Comparison of ENCODE assay signal across 2 cellular contexts in the genomic region with DNA sequence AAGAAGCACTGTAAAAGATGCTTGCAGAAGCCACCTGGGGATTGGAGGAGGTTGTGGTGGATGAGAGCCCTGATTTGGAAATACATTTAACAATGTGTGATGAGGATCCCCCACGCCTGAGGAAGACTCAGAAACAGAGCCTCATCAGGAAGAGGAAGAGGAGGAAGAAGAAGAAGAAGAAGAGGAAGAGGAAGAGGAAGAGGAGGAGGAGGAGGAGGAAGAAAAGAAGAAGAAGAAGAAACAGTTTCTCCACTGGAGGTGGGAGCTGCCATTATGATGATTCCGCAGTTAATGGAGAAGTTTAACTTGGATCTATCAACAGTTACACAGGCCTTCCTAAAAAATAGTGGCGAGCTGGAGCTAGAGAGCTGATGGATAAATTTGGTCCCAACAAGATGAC.
TF ChIP-seq lines count a peak whose summit lies in the region.

No MANE protein-coding gene starts in this region.

TF ChIP-seq in HEK293, 187 proteins besides CTCF, POLR2A, EP300 and RAD21:
- no peak for TF ChIP-seq ZNF76 (tag by site-specific recombination; IDR thresholded peaks at IDR 0.05; ENCODE audit: borderline replicate concordance, low read depth)
- TF ChIP-seq, protein P1, sequence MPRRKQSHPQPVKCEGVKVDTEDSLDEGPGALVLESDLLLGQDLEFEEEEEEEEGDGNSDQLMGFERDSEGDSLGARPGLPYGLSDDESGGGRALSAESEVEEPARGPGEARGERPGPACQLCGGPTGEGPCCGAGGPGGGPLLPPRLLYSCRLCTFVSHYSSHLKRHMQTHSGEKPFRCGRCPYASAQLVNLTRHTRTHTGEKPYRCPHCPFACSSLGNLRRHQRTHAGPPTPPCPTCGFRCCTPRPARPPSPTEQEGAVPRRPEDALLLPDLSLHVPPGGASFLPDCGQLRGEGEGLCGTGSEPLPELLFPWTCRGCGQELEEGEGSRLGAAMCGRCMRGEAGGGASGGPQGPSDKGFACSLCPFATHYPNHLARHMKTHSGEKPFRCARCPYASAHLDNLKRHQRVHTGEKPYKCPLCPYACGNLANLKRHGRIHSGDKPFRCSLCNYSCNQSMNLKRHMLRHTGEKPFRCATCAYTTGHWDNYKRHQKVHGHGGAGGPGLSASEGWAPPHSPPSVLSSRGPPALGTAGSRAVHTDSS (tag by site-specific recombination; IDR thresholded peaks at IDR 0.05) = peak; percentile 98

TF ChIP-seq in K562, 482 proteins besides CTCF, POLR2A, EP300 and RAD21:
- TF ChIP-seq SAP30 (IDR thresholded peaks at IDR 0.05; ENCODE audit: borderline replicate concordance, insufficient read depth, low read depth, low read length, poor library complexity, severe bottlenecking) (no peak), U2AF1 (optimal IDR thresholded peaks at IDR 0.05; ENCODE audit: low read depth, low read length) (no peak), FOXA1 (IDR thresholded peaks at IDR 0.05; ENCODE audit: borderline replicate concordance) (no peak), ZNF347 (CRISPR knock-in tag; IDR thresholded peaks at IDR 0.05; ENCODE audit: low read depth) (no peak), YY1 (IDR thresholded peaks at IDR 0.05; ENCODE audit: borderline replicate concordance in 1 of 3, control insufficient read depth in 1 of 3, extremely low read depth in 1 of 3, insufficient read depth in 3 of 3, insufficient read length in 1 of 3, insufficient replicate concordance in 2 of 3, low read depth in 1 of 3, low read length in 2 of 3) (no peak)
- TF ChIP-seq, protein P2, sequence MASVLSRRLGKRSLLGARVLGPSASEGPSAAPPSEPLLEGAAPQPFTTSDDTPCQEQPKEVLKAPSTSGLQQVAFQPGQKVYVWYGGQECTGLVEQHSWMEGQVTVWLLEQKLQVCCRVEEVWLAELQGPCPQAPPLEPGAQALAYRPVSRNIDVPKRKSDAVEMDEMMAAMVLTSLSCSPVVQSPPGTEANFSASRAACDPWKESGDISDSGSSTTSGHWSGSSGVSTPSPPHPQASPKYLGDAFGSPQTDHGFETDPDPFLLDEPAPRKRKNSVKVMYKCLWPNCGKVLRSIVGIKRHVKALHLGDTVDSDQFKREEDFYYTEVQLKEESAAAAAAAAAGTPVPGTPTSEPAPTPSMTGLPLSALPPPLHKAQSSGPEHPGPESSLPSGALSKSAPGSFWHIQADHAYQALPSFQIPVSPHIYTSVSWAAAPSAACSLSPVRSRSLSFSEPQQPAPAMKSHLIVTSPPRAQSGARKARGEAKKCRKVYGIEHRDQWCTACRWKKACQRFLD (CRISPR knock-in tag; IDR thresholded peaks at IDR 0.05) = no peak
- TF ChIP-seq, protein P3, sequence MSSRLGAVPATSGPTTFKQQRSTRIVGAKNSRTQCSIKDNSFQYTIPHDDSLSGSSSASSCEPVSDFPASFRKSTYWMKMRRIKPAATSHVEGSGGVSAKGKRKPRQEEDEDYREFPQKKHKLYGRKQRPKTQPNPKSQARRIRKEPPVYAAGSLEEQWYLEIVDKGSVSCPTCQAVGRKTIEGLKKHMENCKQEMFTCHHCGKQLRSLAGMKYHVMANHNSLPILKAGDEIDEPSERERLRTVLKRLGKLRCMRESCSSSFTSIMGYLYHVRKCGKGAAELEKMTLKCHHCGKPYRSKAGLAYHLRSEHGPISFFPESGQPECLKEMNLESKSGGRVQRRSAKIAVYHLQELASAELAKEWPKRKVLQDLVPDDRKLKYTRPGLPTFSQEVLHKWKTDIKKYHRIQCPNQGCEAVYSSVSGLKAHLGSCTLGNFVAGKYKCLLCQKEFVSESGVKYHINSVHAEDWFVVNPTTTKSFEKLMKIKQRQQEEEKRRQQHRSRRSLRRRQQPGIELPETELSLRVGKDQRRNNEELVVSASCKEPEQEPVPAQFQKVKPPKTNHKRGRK (tag; IDR thresholded peaks at IDR 0.05) = peak; percentile 75
